Comparison of ENCODE assay signal across 12 cellular contexts in the genomic region with DNA sequence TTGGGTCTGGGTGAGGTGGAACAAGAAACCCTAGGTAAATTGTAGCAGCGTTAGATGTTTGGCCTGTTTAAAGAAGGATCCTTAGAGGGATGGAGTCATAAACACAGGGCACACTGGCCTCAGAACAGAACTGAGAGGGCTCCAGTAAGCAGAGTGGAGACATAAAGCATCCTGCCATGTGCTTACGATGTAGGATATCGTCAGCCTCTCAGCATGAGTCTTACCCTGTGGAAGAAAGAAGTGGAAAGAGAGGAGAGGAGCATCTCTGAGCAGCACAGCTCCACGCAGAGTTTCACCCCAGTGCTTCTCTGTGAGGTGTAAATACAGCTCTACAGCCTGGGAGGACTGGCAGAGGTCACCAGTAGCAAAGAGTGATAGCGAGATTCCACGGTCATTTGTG. TPM values are rescaled to one million over a fixed set of nuclear protein-coding genes. Genes with fewer than 3 reads are reported as not detected.
DNase-seq lines count a peak whose midpoint lies in the region; ATAC-seq, FAIRE-seq and TF ChIP-seq lines count a peak whose summit lies in the region.
"Had no signal": no experiment of that assay in that cellular context is flagged by ENCODE, and none has a peak within 500 bp of the region (broad histone marks: within the 10 kb centered on the region; RNA-seq: fewer than 3 reads in every experiment).

No MANE protein-coding gene starts in this region.

- TF ChIP-seq CTCF in astrocyte (IDR thresholded peaks at IDR 0.05; ENCODE audit: insufficient read depth, low read depth, low read length) (no peak), hepatocyte (IDR thresholded peaks at IDR 0.05; ENCODE audit: poor library complexity) (no peak), testis (IDR thresholded peaks at IDR 0.05) (no peak)

- no peak overlapping the region for H3K4me3 Mint-ChIP-seq in astrocyte (ENCODE audit: unreplicated experiment)

- intact Hi-C loops in sciatic nerve (cut with DNase I): no loop called here
- intact Hi-C loops in testis (cut with DNase I; ENCODE audit: low total_unique reads): no loop called here

- TF ChIP-seq POLR2A in testis (IDR thresholded peaks at IDR 0.05): no peak

- H3K4me1 ChIP-seq in GM23248 (ENCODE audit: insufficient read depth) (peaks cover 24% of the 10 kb centered on the region), astrocyte (ENCODE audit: insufficient read depth, low read length) (peaks cover 29% of the 10 kb centered on the region), hepatocyte (ENCODE audit: insufficient read depth) (peaks cover 51% of the 10 kb centered on the region), testis (peaks cover 9% of the 10 kb centered on the region)

- DNase-seq in GM23248 (peak; percentile 15), astrocyte (ENCODE audit: low read depth) (no peak), hepatocyte (ENCODE audit: low spot score) (peak; percentile 53), sciatic nerve (ENCODE audit: low spot score) (no peak), D341Med (ENCODE audit: low spot score) (no peak), SW480 (ENCODE audit: low spot score) (no peak), testis (no peak), SKM-1 (lab: John Stamatoyannopoulos, UW; ENCODE audit: unreplicated experiment) (no peak)
- DNase-seq: activated CD4-positive, alpha-beta T cell treated with anti-CD3 and anti-CD28 coated beads for 1 hour; NCI-H1436 had no signal

- H3F3A ChIP-seq in GM23248 (ENCODE audit: insufficient read depth): peaks cover 23% of the 10 kb centered on the region

- H3K9me3 ChIP-seq in GM23248 (ENCODE audit: low read depth) (no peaks in the 10 kb centered on the region), astrocyte (ENCODE audit: insufficient read depth, low read depth, low read length) (no peaks in the 10 kb centered on the region), hepatocyte (ENCODE audit: low read depth) (no peaks in the 10 kb centered on the region), testis (no peaks in the 10 kb centered on the region)

- in situ Hi-C loops in GM23248 (cut with MboI): no loop called here

- H3K27ac ChIP-seq in GM23248 (peak overlapping the region; percentile 88), astrocyte (ENCODE audit: low read depth, low read length) (peak overlapping the region; percentile 84), hepatocyte (peak overlapping the region; percentile 86), testis (peak overlapping the region in 1 of 2 donors; percentile 65)
- H3K27ac ChIP-seq: HL-60 had no signal

- peak; percentile 43 for ATAC-seq in sciatic nerve

- no peaks in the 10 kb centered on the region for H3K36me3 ChIP-seq in GM23248 (ENCODE audit: low read depth)
- H3K36me3 ChIP-seq in astrocyte (ENCODE audit: insufficient read depth, low read length): no peaks in the 10 kb centered on the region
- no peaks in the 10 kb centered on the region for H3K36me3 ChIP-seq in hepatocyte (replicated peaks; ENCODE audit: insufficient read depth, low read depth)
- H3K36me3 ChIP-seq in testis (ENCODE audit: low read depth, missing control alignments): no peaks in the 10 kb centered on the region

- H3K9ac ChIP-seq in GM23248 (peak overlapping the region; percentile 41), astrocyte (ENCODE audit: low read length) (peak overlapping the region; percentile 69)

- WGBS in GM23248 (ENCODE audit: low coverage in 1 of 2, low lambda C conversion rate in 2 of 2, missing lambda C conversion rate in 2 of 2), 2 experiments: 81 to 83% methylated on average over 6 of the region's 6 CpGs
- 42% methylated on average over 6 of the region's 6 CpGs for WGBS in hepatocyte (ENCODE audit: low lambda C conversion rate, missing lambda C conversion rate)
- 68 to 71% methylated on average over 6 of the region's 6 CpGs for WGBS in testis, 2 donors

- H3K27ac Mint-ChIP-seq in astrocyte (ENCODE audit: unreplicated experiment): no peak overlapping the region
- H3K27ac Mint-ChIP-seq: activated T-helper 2 cell treated with anti-CD3 and anti-CD28 coated beads, Interferon-gamma antibody, Interleukin-2, Interleukin-4, amounts not matched to agents 10 μg/mL and 5 μg/mL and 100 μg/mL, durations not matched to agents 14 hours and 24 hours and 36 hours had no signal

- H3K9me3 Mint-ChIP-seq in astrocyte (ENCODE audit: unreplicated experiment): peaks cover 2% of the 10 kb centered on the region
- H3K9me3 Mint-ChIP-seq: activated T-helper 2 cell treated with anti-CD3 and anti-CD28 coated beads, Interferon-gamma antibody, Interleukin-2, Interleukin-4, amounts not matched to agents 10 μg/mL and 5 μg/mL and 100 μg/mL, durations not matched to agents 14 hours and 24 hours and 36 hours had no signal

- H3K4me1 Mint-ChIP-seq in astrocyte (ENCODE audit: low read depth, unreplicated experiment): peaks cover 22% of the 10 kb centered on the region

- H3K4me2 ChIP-seq in GM23248 (ENCODE audit: unreplicated experiment) (peak overlapping the region; percentile 68), astrocyte (ENCODE audit: low read length) (peak overlapping the region; percentile 69), hepatocyte (peak overlapping the region; percentile 31)

- no peaks in the 10 kb centered on the region for H3K27me3 ChIP-seq in GM23248 (replicated peaks; ENCODE audit: insufficient read depth)
- H3K27me3 ChIP-seq in astrocyte (ENCODE audit: insufficient read depth, low read length): no peaks in the 10 kb centered on the region
- no peaks in the 10 kb centered on the region for H3K27me3 ChIP-seq in hepatocyte
- no peaks in the 10 kb centered on the region for H3K27me3 ChIP-seq in testis

- H3K4me3 ChIP-seq in GM23248 (no peak overlapping the region), astrocyte (ENCODE audit: insufficient read depth, low read depth, low read length) (no peak overlapping the region), hepatocyte (no peak overlapping the region), testis (no peak overlapping the region)

- H3K9me2 ChIP-seq in GM23248 (ENCODE audit: insufficient read depth) (no peaks in the 10 kb centered on the region), hepatocyte (replicated peaks; ENCODE audit: insufficient read depth) (no peaks in the 10 kb centered on the region)

- H3K79me2 ChIP-seq in GM23248 (ENCODE audit: insufficient read depth) (no peaks in the 10 kb centered on the region), astrocyte (ENCODE audit: insufficient read depth, low read length) (no peaks in the 10 kb centered on the region), hepatocyte (no peaks in the 10 kb centered on the region)

- H4K20me1 ChIP-seq in GM23248 (ENCODE audit: insufficient read depth) (no peaks in the 10 kb centered on the region), astrocyte (ENCODE audit: insufficient read depth, low read length) (no peaks in the 10 kb centered on the region), hepatocyte (ENCODE audit: insufficient read depth, poor library complexity, severe bottlenecking) (no peaks in the 10 kb centered on the region)

- no peak for FAIRE-seq in astrocyte (lab: Jason Lieb, UNC)

- no peaks in the 10 kb centered on the region for H3K27me3 Mint-ChIP-seq in astrocyte (ENCODE audit: low read depth, unreplicated experiment)

- H3K36me3 Mint-ChIP-seq in astrocyte (ENCODE audit: low read depth, unreplicated experiment): peaks cover 2% of the 10 kb centered on the region

- peak overlapping the region; percentile 56 for H2AFZ ChIP-seq in GM23248
- peak overlapping the region; percentile 47 for H2AFZ ChIP-seq in astrocyte (ENCODE audit: low read depth, low read length)
- no peak overlapping the region for H2AFZ ChIP-seq in hepatocyte

RNA-seq across cellular contexts. Expression of a gene that starts 27.8 kb away (rescaled TPM):
- total RNA-seq in GM23248 (2014; rRNA removed; shearing (Covaris generic)): 0.32 and 5.8 TPM in 2 replicates
- polyA plus RNA-seq in GM23248 (2016; fragmentation: Nextera tagmentation; extraction: Ambion mirVana) (1.5 and 2.3 TPM in 2 replicates), hepatocyte (43.4 and 60.0 TPM in 2 replicates), testis (ENCODE audit: insufficient read depth, low read depth, low replicate concordance) (26.0 TPM)
- total RNA-seq in astrocyte (96.1 and 97.4 TPM in 2 replicates), hepatocyte (52.1 and 56.5 TPM in 2 replicates), sciatic nerve (101 TPM), testis (10 to 100 TPM; 20.2 to 47.7 TPM)
- total RNA-seq: activated T-helper 2 cell treated with anti-CD3 and anti-CD28 coated beads, Interferon-gamma antibody, Interleukin-2, Interleukin-4, amounts not matched to agents 10 μg/mL and 5 μg/mL and 100 μg/mL, durations not matched to agents 14 hours and 24 hours and 36 hours had no signal

Comparison
In these comparisons a context has a peak if more than half of its experiments do, and no peak if none do; other contexts are left out.
1. DNase-seq: peak in GM23248 (single experiment) and hepatocyte (single experiment); none in astrocyte (single experiment), sciatic nerve (single experiment), D341Med (single experiment), SW480 (single experiment), testis (single experiment) and SKM-1 (single experiment).
2. Peak in every context shown above with its lines, with median percentiles within 50 percentile points of each other: H3K4me2 ChIP-seq.